ENCODE assay signal across 13 cellular contexts in genomic region chr7:131042269-131043160, GRCh38.
DNase-seq lines count a peak whose midpoint lies in the region; ATAC-seq, FAIRE-seq and TF ChIP-seq lines count a peak whose summit lies in the region.
"Had no signal": no experiment of that assay in that cellular context is flagged by ENCODE, and none has a peak within 500 bp of the region (broad histone marks: within the 10 kb centered on the region; RNA-seq: fewer than 3 reads in every experiment).

No MANE protein-coding gene starts in this region.

- no peak overlapping the region for H3K9ac ChIP-seq in mammary epithelial cell (ENCODE audit: insufficient read depth, low read length)
- H3K9ac ChIP-seq in K562 (ENCODE audit: insufficient read depth in 1 of 2, low read depth in 2 of 2, low read length in 2 of 2): no peak overlapping the region

- peaks cover 31% of the 10 kb centered on the region for H3K36me3 Mint-ChIP-seq in MCF 10A (ENCODE audit: insufficient read depth, unreplicated experiment)

- TF ChIP-seq CTCF in MCF 10A (IDR thresholded peaks at IDR 0.05; ENCODE audit: unreplicated experiment) (no peak), mammary epithelial cell (conservative IDR thresholded peaks at IDR 0.05 in 1 of 2, IDR thresholded peaks at IDR 0.05 in 1 of 2; ENCODE audit: extremely low read depth in 1 of 2, insufficient read depth in 1 of 2, low read depth in 1 of 2, low read length in 2 of 2) (no peak), K562 (IDR thresholded peaks at IDR 0.05 in 2 of 3, conservative IDR thresholded peaks at IDR 0.05 in 1 of 3; ENCODE audit: insufficient read depth in 2 of 3, low read depth in 1 of 3, low read length in 3 of 3) (no peak), omental fat pad (IDR thresholded peaks at IDR 0.05) (no peak)

- CTCF ChIA-PET in MCF 10A (lab: Yijun Ruan, JAX) (interaction anchor here (0.6 to 2.0 kb wide), 10 partner anchors 10 to 386 kb away, joined by 3 to 11 read pairs (median 4); no protein-coding TSS in a partner anchor), mammary epithelial cell (lab: Charles Lee; ENCODE audit: low non-redundant PET) (no interaction called here), K562 (lab: Yijun Ruan, JAX; ENCODE audit: low intra/inter-chr PET ratio) (interaction anchor here (0.6 to 1.6 kb wide), 3 partner anchors 9 to 167 kb away, joined by 3 to 7 read pairs (median 3); no protein-coding TSS in a partner anchor)

- H3K27ac ChIP-seq in mammary epithelial cell (ENCODE audit: insufficient read depth, low read depth, low read length): no peak overlapping the region
- H3K27ac ChIP-seq in K562 (ENCODE audit: extremely low read depth, low read depth, low read length): no peak overlapping the region
- H3K27ac ChIP-seq: HL-60 had no signal

- H4K20me1 ChIP-seq in mammary epithelial cell (ENCODE audit: insufficient read depth, low read length) (no peaks in the 10 kb centered on the region), K562 (replicated peaks; ENCODE audit: control insufficient read depth, insufficient read depth, low read length) (no peaks in the 10 kb centered on the region)

- TF ChIP-seq EP300 in K562 (IDR thresholded peaks at IDR 0.05; ENCODE audit: low read length): no peak

- no peaks in the 10 kb centered on the region for H3K9me1 ChIP-seq in K562 (ENCODE audit: control insufficient read depth, insufficient read depth, low read length)

- no peak for DNase-seq in MCF 10A (ENCODE audit: unreplicated experiment)
- DNase-seq in mammary epithelial cell: no peak
- DNase-seq in NCI-H345 (lab: John Stamatoyannopoulos, UW): peak; percentile 41
- peak in 1 of 4 experiments; percentile 11 for DNase-seq in K562 (ENCODE audit: extremely low read depth in 1 of 4, low spot score in 3 of 4)
- no peak for DNase-seq in omental fat pad (ENCODE audit: low spot score)
- DNase-seq in NCI-H1417 treated with DMSO at 0.1 percent for 48 hours (lab: John Stamatoyannopoulos, UW): no peak
- DNase-seq in NCI-H1092 treated with DMSO at 0.1 percent for 48 hours (lab: John Stamatoyannopoulos, UW): no peak
- DNase-seq: hypothalamus; stimulated activated CD4-positive, alpha-beta T cell treated with anti-CD3 and anti-CD28 coated beads, Interleukin-4, amount 100 ng/mL, for 1 hour had no signal

- ATAC-seq in K562 (0 out of 3 replicates have a peak, but pooled peaks have one; percentile 40), omental fat pad (ENCODE audit: low FRiP score) (peak; percentile 30), SK-N-SH treated with all-trans-retinoic acid at 6 μM for 48 hours (no peak)

- FAIRE-seq in K562 (lab: Jason Lieb, UNC): no peak
- FAIRE-seq: endothelial cell of umbilical vein had no signal

- intact Hi-C loops in MCF 10A (cut with micrococcal nuclease) (loop anchor here (5.0 to 10.0 kb wide), 3 partner anchors 45 to 80 kb away; no protein-coding TSS in a partner anchor), mammary epithelial cell (cut with micrococcal nuclease) (no loop called here), K562 (cut with micrococcal nuclease) (loop anchor here (10.0 kb wide), 1 partner anchor 472 kb away; no protein-coding TSS in a partner anchor)

- no peak overlapping the region for H3K4me2 ChIP-seq in mammary epithelial cell (ENCODE audit: insufficient read depth, low read depth, low read length)
- H3K4me2 ChIP-seq in K562 (ENCODE audit: insufficient read depth, low read length): no peak overlapping the region

- H3K4me1 ChIP-seq in mammary epithelial cell (ENCODE audit: insufficient read depth, low read length): peaks cover 8% of the 10 kb centered on the region
- H3K4me1 ChIP-seq in K562 (replicated peaks in 1 of 2; ENCODE audit: control insufficient read depth in 2 of 2, insufficient read depth in 2 of 2, low read length in 2 of 2): no peaks in the 10 kb centered on the region; a peak in 2 of 5 replicates

- H3K79me2 ChIP-seq in mammary epithelial cell (ENCODE audit: insufficient read depth, low read length): peaks cover 36% of the 10 kb centered on the region
- H3K79me2 ChIP-seq in K562 (ENCODE audit: control insufficient read depth, insufficient read depth, low read length): no peaks in the 10 kb centered on the region

- H3K27ac Mint-ChIP-seq in MCF 10A (ENCODE audit: low read depth, unreplicated experiment): peak overlapping the region; percentile 6
- H3K27ac Mint-ChIP-seq: mesothelial cell of epicardium had no signal

- peaks cover 31% of the 10 kb centered on the region for H3K4me1 Mint-ChIP-seq in MCF 10A (ENCODE audit: insufficient read depth, unreplicated experiment)

- H3K9me3 Mint-ChIP-seq in MCF 10A (ENCODE audit: unreplicated experiment): no peaks in the 10 kb centered on the region

- H3K36me3 ChIP-seq in mammary epithelial cell (ENCODE audit: insufficient read depth, low read length) (no peaks in the 10 kb centered on the region), K562 (ENCODE audit: control insufficient read depth, insufficient read depth, low read length) (no peaks in the 10 kb centered on the region)

- no peak overlapping the region for H3K4me3 ChIP-seq in mammary epithelial cell (replicated peaks in 1 of 3; ENCODE audit: insufficient read depth in 1 of 3, low read depth in 2 of 3, low read length in 3 of 3)
- no peak overlapping the region for H3K4me3 ChIP-seq in K562

- H3K9me3 ChIP-seq in mammary epithelial cell (replicated peaks; ENCODE audit: insufficient read depth, low read length) (no peaks in the 10 kb centered on the region), K562 (replicated peaks; ENCODE audit: control insufficient read depth, insufficient read depth, low read depth, low read length) (peaks cover 4% of the 10 kb centered on the region; the same call in 1 of the 2 replicates)

- POLR2A ChIA-PET in MCF 10A (lab: Yijun Ruan, JAX) (interaction anchor here (0.6 to 1.1 kb wide), 4 partner anchors 17 to 148 kb away, joined by 3 to 4 read pairs (median 3); no protein-coding TSS in a partner anchor), K562 (lab: Yijun Ruan, JAX) (interaction anchor here (0.6 kb wide), 1 partner anchor 131 kb away, joined by 3 read pairs; no protein-coding TSS in a partner anchor)

- TF ChIP-seq RAD21 in K562 (CRISPR knock-in tag; conservative IDR thresholded peaks at IDR 0.05 in 1 of 2, IDR thresholded peaks at IDR 0.05 in 1 of 2): no peak

- no peak for TF ChIP-seq POLR2A in K562 (conservative IDR thresholded peaks at IDR 0.05)

- BruUV-seq in MCF 10A (replicated peaks; lab: Mats Ljungman, UMichigan): no TSS peak
- no TSS peak for BruUV-seq in mammary epithelial cell (replicated peaks; lab: Mats Ljungman, UMichigan)
- BruUV-seq in K562 (replicated peaks; lab: Mats Ljungman, UMichigan): no TSS peak

- H3K27me3 Mint-ChIP-seq in MCF 10A (ENCODE audit: insufficient read depth, unreplicated experiment): no peaks in the 10 kb centered on the region

- WGBS in mammary epithelial cell (ENCODE audit: low coverage, missing lambda C conversion rate): 91% methylated on average over 7 of the region's 7 CpGs
- WGBS in K562 (ENCODE audit: insufficient coverage, low coverage, missing lambda C conversion rate): 15% methylated on average over 7 of the region's 7 CpGs

- H3K4me3 Mint-ChIP-seq in MCF 10A (ENCODE audit: unreplicated experiment): no peak overlapping the region
- H3K4me3 Mint-ChIP-seq: mesothelial cell of epicardium had no signal

- in situ Hi-C loops in mammary epithelial cell (cut with MboI; ENCODE audit: low sequenced_read_pairs in 2 of 2) (loop anchor here in 1 of 2 donors (10.0 kb wide), 1 partner anchor 148 kb away; no protein-coding TSS in a partner anchor), K562 (cut with MboI) (loop anchor here (5.0 kb wide), 1 partner anchor 145 kb away; no protein-coding TSS in a partner anchor)

- no peaks in the 10 kb centered on the region for H3K27me3 ChIP-seq in mammary epithelial cell (ENCODE audit: insufficient read depth, low read length)
- no peaks in the 10 kb centered on the region for H3K27me3 ChIP-seq in K562 (ENCODE audit: control insufficient read depth in 2 of 2, insufficient read depth in 2 of 2, low read length in 2 of 2)

- H2AFZ ChIP-seq in mammary epithelial cell (ENCODE audit: low read depth, low read length) (no peak overlapping the region), K562 (ENCODE audit: low read depth, low read length) (no peak overlapping the region)

- dilution Hi-C loops in mammary epithelial cell (cut with HindIII; ENCODE audit: low sequenced_read_pairs): no loop called here

TF ChIP-seq in K562, 482 proteins besides CTCF, POLR2A, EP300 and RAD21 (continues in another document):
- TF ChIP-seq, protein P1, sequence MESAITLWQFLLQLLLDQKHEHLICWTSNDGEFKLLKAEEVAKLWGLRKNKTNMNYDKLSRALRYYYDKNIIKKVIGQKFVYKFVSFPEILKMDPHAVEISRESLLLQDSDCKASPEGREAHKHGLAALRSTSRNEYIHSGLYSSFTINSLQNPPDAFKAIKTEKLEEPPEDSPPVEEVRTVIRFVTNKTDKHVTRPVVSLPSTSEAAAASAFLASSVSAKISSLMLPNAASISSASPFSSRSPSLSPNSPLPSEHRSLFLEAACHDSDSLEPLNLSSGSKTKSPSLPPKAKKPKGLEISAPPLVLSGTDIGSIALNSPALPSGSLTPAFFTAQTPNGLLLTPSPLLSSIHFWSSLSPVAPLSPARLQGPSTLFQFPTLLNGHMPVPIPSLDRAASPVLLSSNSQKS (CRISPR knock-in tag; IDR thresholded peaks at IDR 0.05): no peak
- TF ChIP-seq ETV6 (IDR thresholded peaks at IDR 0.05; ENCODE audit: borderline replicate concordance in 1 of 2, low read depth in 2 of 2, low read length in 1 of 2) (no peak), ETV6 (CRISPR knock-in tag; IDR thresholded peaks at IDR 0.05; ENCODE audit: borderline replicate concordance) (no peak), DPF2 (IDR thresholded peaks at IDR 0.05) (no peak), ZNF217 (CRISPR knock-in tag; IDR thresholded peaks at IDR 0.05) (no peak), CBFA2T2 (conservative IDR thresholded peaks at IDR 0.05) (no peak), HLTF (IDR thresholded peaks at IDR 0.05) (no peak)

TF ChIP-seq in SK-N-SH treated with all-trans-retinoic acid at 6 μM for 48 hours, 23 proteins besides CTCF, POLR2A, EP300 and RAD21 (continues in another document):
- TF ChIP-seq, protein P2, sequence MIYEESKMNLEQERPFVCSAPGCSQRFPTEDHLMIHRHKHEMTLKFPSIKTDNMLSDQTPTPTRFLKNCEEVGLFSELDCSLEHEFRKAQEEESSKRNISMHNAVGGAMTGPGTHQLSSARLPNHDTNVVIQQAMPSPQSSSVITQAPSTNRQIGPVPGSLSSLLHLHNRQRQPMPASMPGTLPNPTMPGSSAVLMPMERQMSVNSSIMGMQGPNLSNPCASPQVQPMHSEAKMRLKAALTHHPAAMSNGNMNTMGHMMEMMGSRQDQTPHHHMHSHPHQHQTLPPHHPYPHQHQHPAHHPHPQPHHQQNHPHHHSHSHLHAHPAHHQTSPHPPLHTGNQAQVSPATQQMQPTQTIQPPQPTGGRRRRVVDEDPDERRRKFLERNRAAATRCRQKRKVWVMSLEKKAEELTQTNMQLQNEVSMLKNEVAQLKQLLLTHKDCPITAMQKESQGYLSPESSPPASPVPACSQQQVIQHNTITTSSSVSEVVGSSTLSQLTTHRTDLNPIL (CRISPR knock-in tag; IDR thresholded peaks at IDR 0.05; ENCODE audit: low read depth): no peak
